1 cellular context compared by ENCODE assay signal in the genomic region with DNA sequence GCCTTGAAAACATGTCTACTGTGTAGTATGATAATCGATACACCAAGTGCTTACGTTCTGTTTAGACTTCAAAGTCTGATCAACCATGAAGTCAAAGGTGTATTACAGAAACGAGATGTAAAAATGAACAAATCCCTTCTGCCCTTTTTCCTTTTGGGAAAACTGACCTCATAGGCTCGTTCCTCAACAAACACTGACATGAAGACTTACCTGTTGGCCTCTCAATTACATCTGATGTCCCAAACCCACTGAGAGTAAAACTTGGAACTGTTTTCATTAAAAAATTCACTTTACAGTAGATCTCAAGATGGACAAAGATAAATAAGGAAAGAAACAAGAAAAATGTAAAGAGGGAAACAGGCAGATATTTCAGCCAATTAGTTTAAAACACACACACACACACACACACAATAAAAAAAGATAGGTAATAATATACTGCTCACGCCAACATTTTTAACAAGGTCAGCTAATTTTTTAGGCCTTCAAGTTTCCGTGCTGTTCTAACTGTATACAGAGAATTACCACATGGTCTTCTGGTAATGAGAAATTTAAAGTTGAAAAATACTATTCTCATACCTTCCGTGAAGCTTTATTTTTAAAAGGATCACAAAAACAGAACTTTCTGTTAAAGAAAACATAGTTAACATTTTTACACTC.
TF ChIP-seq lines count a peak whose summit lies in the region.

No MANE protein-coding gene starts in this region.

TF ChIP-seq in SK-N-SH treated with all-trans-retinoic acid at 6 μM for 48 hours, 23 proteins besides CTCF, POLR2A, EP300 and RAD21 (continued from another document):
- TF ChIP-seq, protein P1, sequence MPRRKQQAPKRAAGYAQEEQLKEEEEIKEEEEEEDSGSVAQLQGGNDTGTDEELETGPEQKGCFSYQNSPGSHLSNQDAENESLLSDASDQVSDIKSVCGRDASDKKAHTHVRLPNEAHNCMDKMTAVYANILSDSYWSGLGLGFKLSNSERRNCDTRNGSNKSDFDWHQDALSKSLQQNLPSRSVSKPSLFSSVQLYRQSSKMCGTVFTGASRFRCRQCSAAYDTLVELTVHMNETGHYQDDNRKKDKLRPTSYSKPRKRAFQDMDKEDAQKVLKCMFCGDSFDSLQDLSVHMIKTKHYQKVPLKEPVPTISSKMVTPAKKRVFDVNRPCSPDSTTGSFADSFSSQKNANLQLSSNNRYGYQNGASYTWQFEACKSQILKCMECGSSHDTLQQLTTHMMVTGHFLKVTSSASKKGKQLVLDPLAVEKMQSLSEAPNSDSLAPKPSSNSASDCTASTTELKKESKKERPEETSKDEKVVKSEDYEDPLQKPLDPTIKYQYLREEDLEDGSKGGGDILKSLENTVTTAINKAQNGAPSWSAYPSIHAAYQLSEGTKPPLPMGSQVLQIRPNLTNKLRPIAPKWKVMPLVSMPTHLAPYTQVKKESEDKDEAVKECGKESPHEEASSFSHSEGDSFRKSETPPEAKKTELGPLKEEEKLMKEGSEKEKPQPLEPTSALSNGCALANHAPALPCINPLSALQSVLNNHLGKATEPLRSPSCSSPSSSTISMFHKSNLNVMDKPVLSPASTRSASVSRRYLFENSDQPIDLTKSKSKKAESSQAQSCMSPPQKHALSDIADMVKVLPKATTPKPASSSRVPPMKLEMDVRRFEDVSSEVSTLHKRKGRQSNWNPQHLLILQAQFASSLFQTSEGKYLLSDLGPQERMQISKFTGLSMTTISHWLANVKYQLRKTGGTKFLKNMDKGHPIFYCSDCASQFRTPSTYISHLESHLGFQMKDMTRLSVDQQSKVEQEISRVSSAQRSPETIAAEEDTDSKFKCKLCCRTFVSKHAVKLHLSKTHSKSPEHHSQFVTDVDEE (CRISPR knock-in tag; IDR thresholded peaks at IDR 0.05) = no peak
- TF ChIP-seq, protein P2, sequence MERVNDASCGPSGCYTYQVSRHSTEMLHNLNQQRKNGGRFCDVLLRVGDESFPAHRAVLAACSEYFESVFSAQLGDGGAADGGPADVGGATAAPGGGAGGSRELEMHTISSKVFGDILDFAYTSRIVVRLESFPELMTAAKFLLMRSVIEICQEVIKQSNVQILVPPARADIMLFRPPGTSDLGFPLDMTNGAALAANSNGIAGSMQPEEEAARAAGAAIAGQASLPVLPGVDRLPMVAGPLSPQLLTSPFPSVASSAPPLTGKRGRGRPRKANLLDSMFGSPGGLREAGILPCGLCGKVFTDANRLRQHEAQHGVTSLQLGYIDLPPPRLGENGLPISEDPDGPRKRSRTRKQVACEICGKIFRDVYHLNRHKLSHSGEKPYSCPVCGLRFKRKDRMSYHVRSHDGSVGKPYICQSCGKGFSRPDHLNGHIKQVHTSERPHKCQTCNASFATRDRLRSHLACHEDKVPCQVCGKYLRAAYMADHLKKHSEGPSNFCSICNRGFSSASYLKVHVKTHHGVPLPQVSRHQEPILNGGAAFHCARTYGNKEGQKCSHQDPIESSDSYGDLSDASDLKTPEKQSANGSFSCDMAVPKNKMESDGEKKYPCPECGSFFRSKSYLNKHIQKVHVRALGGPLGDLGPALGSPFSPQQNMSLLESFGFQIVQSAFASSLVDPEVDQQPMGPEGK (CRISPR knock-in tag; IDR thresholded peaks at IDR 0.05; ENCODE audit: borderline replicate concordance) = no peak
- TF ChIP-seq, protein P3, sequence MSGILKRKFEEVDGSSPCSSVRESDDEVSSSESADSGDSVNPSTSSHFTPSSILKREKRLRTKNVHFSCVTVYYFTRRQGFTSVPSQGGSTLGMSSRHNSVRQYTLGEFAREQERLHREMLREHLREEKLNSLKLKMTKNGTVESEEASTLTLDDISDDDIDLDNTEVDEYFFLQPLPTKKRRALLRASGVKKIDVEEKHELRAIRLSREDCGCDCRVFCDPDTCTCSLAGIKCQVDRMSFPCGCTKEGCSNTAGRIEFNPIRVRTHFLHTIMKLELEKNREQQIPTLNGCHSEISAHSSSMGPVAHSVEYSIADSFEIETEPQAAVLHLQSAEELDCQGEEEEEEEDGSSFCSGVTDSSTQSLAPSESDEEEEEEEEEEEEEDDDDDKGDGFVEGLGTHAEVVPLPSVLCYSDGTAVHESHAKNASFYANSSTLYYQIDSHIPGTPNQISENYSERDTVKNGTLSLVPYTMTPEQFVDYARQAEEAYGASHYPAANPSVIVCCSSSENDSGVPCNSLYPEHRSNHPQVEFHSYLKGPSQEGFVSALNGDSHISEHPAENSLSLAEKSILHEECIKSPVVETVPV (CRISPR knock-in tag; IDR thresholded peaks at IDR 0.05) = no peak
